8 cellular contexts compared by ENCODE assay signal in genomic region chr6:139029470-139030210, GRCh38.
DNase-seq lines count a peak whose midpoint lies in the region; ATAC-seq and TF ChIP-seq lines count a peak whose summit lies in the region.

No MANE protein-coding gene starts in this region.

- peaks cover 9% of the 10 kb centered on the region for H3K36me3 Mint-ChIP-seq in central memory CD8-positive, alpha-beta T cell (ENCODE audit: insufficient read depth)
- peaks cover 6% of the 10 kb centered on the region for H3K36me3 Mint-ChIP-seq in stimulated activated memory B cell treated with anti-CD40 and anti-IgM and Interleukin-4, amounts not matched to agents 10 μg/mL and 1 μg/mL and 100 μg/mL, for 72 hours

- peak in 1 of 2 experiments; percentile 74 for DNase-seq in HL-60 (ENCODE audit: low read depth in 1 of 2, low spot score in 1 of 2)
- peak; percentile 21 for DNase-seq in RPMI8226
- no peak for DNase-seq in central memory CD8-positive, alpha-beta T cell (ENCODE audit: low spot score in 2 of 2)
- DNase-seq in left kidney (ENCODE audit: low read depth, low spot score) = peak; percentile 85
- DNase-seq in NK-92 treated with Interleukin-12 subunit alpha and Interleukin-12 subunit beta, amount 100 ng/mL, for 24 hours (lab: John Stamatoyannopoulos, UW) = no peak

- no peak overlapping the region for H3K4me3 Mint-ChIP-seq in central memory CD8-positive, alpha-beta T cell
- H3K4me3 Mint-ChIP-seq in stimulated activated memory B cell treated with anti-CD40 and anti-IgM and Interleukin-4, amounts not matched to agents 10 μg/mL and 1 μg/mL and 100 μg/mL, for 72 hours = no peak overlapping the region

- H3K27me3 ChIP-seq in HL-60 (ENCODE audit: insufficient read depth, poor library complexity, severe bottlenecking) = no peaks in the 10 kb centered on the region

- TF ChIP-seq CTCF in HL-60 (IDR thresholded peaks at IDR 0.05; ENCODE audit: insufficient read depth, low read length) = no peak

- H3K4me1 Mint-ChIP-seq in central memory CD8-positive, alpha-beta T cell = peaks cover 28% of the 10 kb centered on the region
- H3K4me1 Mint-ChIP-seq in stimulated activated memory B cell treated with anti-CD40 and anti-IgM and Interleukin-4, amounts not matched to agents 10 μg/mL and 1 μg/mL and 100 μg/mL, for 72 hours = peaks cover 19% of the 10 kb centered on the region

- H3K27me3 Mint-ChIP-seq in central memory CD8-positive, alpha-beta T cell = no peaks in the 10 kb centered on the region
- no peaks in the 10 kb centered on the region for H3K27me3 Mint-ChIP-seq in stimulated activated memory B cell treated with anti-CD40 and anti-IgM and Interleukin-4, amounts not matched to agents 10 μg/mL and 1 μg/mL and 100 μg/mL, for 72 hours

- no peaks in the 10 kb centered on the region for H3K9me3 ChIP-seq in ES-I3 (ENCODE audit: control insufficient read depth, insufficient read depth, low read length)

- H3K27ac Mint-ChIP-seq in central memory CD8-positive, alpha-beta T cell (ENCODE audit: low read depth) = no peak overlapping the region
- no peak overlapping the region for H3K27ac Mint-ChIP-seq in stimulated activated memory B cell treated with anti-CD40 and anti-IgM and Interleukin-4, amounts not matched to agents 10 μg/mL and 1 μg/mL and 100 μg/mL, for 72 hours

- no peaks in the 10 kb centered on the region for H3K9me3 Mint-ChIP-seq in central memory CD8-positive, alpha-beta T cell
- H3K9me3 Mint-ChIP-seq in stimulated activated memory B cell treated with anti-CD40 and anti-IgM and Interleukin-4, amounts not matched to agents 10 μg/mL and 1 μg/mL and 100 μg/mL, for 72 hours = no peaks in the 10 kb centered on the region

- peak; percentile 31 for ATAC-seq in GM21423 (IDR thresholded peaks at IDR 0.05; ENCODE audit: unreplicated experiment)
- peak; percentile 1 for ATAC-seq in central memory CD8-positive, alpha-beta T cell (replicated peaks; ENCODE audit: extremely low read depth, poor library complexity, severe bottlenecking)
- peak; percentile 51 for ATAC-seq in stimulated activated memory B cell treated with anti-CD40 and anti-IgM and Interleukin-4, amounts not matched to agents 10 μg/mL and 1 μg/mL and 100 μg/mL, for 72 hours

- peak overlapping the region; percentile 94 for H3K9ac ChIP-seq in ES-I3 (ENCODE audit: low read depth, low read length)

- H3K4me3 ChIP-seq in HL-60 (replicated peaks; ENCODE audit: insufficient read depth, low read length) = peak overlapping the region; percentile 69

- peak overlapping the region; percentile 98 for H3K27ac ChIP-seq in HL-60 (replicated peaks)

- H3K4me1 ChIP-seq in ES-I3 (ENCODE audit: insufficient read depth, low read length) = peaks cover 8% of the 10 kb centered on the region

- no peaks in the 10 kb centered on the region for H3K36me3 ChIP-seq in ES-I3 (ENCODE audit: insufficient read depth, low read length)

Comparison
In these comparisons a context has a peak if more than half of its experiments do, and no peak if none do; other contexts are left out.
1. ATAC-seq: peak in every context shown above with its lines; median percentile 51 in stimulated activated memory B cell treated with anti-CD40 and anti-IgM and Interleukin-4, amounts not matched to agents 10 μg/mL and 1 μg/mL and 100 μg/mL, for 72 hours; 31 in GM21423; 1 in central memory CD8-positive, alpha-beta T cell.
2. DNase-seq: peak in RPMI8226 (single experiment) and left kidney (single experiment); none in central memory CD8-positive, alpha-beta T cell (0 of 2) and NK-92 treated with Interleukin-12 subunit alpha and Interleukin-12 subunit beta, amount 100 ng/mL, for 24 hours (single experiment).